In the genomic region with DNA sequence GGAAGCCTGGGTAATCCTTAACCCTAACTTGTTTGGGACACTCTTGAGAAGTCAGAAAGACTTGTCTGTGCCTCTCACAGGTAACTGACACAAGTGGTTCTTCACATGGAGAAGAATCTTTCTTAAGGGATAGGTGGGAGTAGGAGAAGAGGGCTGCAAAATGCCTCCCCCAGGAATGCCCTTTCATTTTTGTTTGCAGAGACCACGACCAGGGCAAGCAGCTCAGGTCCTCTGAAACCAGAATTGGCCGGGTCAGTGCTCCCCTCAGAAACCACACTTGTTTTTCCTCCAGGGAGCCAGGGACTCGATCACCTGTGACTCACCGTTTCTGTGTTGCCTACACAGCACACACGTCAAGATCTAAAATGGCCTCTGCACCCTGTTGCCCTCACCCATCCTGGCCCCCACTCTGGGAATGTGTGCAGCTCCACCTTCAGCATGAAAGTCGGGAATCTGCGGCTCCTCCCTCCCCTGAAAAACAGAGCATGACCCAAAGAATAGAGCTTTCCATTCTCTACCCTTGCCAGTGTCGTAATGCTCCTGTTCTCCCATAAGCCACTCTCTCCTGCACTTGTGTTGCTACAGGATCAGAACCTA, we compare ENCODE assay signal across 1 cellular context.
TF ChIP-seq lines count a peak whose summit lies in the region.

No MANE protein-coding gene starts in this region.

TF ChIP-seq in HepG2, 621 proteins besides CTCF, POLR2A, EP300 and RAD21 (continued from another document and continues in another):
- TF ChIP-seq, protein P1, sequence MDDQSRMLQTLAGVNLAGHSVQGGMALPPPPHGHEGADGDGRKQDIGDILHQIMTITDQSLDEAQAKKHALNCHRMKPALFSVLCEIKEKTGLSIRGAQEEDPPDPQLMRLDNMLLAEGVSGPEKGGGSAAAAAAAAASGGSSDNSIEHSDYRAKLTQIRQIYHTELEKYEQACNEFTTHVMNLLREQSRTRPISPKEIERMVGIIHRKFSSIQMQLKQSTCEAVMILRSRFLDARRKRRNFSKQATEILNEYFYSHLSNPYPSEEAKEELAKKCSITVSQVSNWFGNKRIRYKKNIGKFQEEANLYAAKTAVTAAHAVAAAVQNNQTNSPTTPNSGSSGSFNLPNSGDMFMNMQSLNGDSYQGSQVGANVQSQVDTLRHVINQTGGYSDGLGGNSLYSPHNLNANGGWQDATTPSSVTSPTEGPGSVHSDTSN (CRISPR knock-in tag; IDR thresholded peaks at IDR 0.05; ENCODE audit: borderline replicate concordance): 0 out of 2 replicates have a peak, but pooled peaks have one; percentile 45
- TF ChIP-seq PHF21A (CRISPR knock-in tag; IDR thresholded peaks at IDR 0.05): peak; percentile 64
- TF ChIP-seq MAFK (conservative IDR thresholded peaks at IDR 0.05 in 1 of 2, IDR thresholded peaks at IDR 0.05 in 1 of 2; ENCODE audit: low read length in 2 of 2): peak in 1 of 2 experiments; percentile 34; a peak in 2 of 4 replicates
- no peak for TF ChIP-seq ZNF317 (CRISPR knock-in tag; IDR thresholded peaks at IDR 0.05)
- no peak for TF ChIP-seq ZNF451 (CRISPR knock-in tag; IDR thresholded peaks at IDR 0.05)
- TF ChIP-seq KLF9 (CRISPR knock-in tag; IDR thresholded peaks at IDR 0.05; ENCODE audit: low read depth): 0 out of 2 replicates have a peak, but pooled peaks have one; percentile 59
- 0 out of 2 replicates have a peak, but pooled peaks have one; percentile 39 for TF ChIP-seq KDM4B (CRISPR knock-in tag; IDR thresholded peaks at IDR 0.05)
- no peak for TF ChIP-seq SRSF9 (IDR thresholded peaks at IDR 0.05; ENCODE audit: borderline replicate concordance, insufficient read depth, low read depth, low read length, poor library complexity, severe bottlenecking)
- TF ChIP-seq ZHX2 (IDR thresholded peaks at IDR 0.05; ENCODE audit: low read depth): peak; percentile 82
- TF ChIP-seq ZHX2 (CRISPR knock-in tag; IDR thresholded peaks at IDR 0.05; ENCODE audit: borderline replicate concordance): no peak
- no peak for TF ChIP-seq ZNF251 (CRISPR knock-in tag; IDR thresholded peaks at IDR 0.05)
- no peak for TF ChIP-seq ZNF660 (CRISPR knock-in tag; IDR thresholded peaks at IDR 0.05; ENCODE audit: borderline replicate concordance, low read depth)
- TF ChIP-seq ZNF383 (CRISPR knock-in tag; IDR thresholded peaks at IDR 0.05; ENCODE audit: borderline replicate concordance): no peak
- TF ChIP-seq ZBTB1 (CRISPR knock-in tag; IDR thresholded peaks at IDR 0.05; ENCODE audit: borderline replicate concordance): no peak
- TF ChIP-seq ZNF160 (CRISPR knock-in tag; IDR thresholded peaks at IDR 0.05): no peak; the same call in 1 of the 2 replicates
- TF ChIP-seq ISL2 (CRISPR knock-in tag; IDR thresholded peaks at IDR 0.05): no peak
- TF ChIP-seq THAP11 (CRISPR knock-in tag; IDR thresholded peaks at IDR 0.05): peak; percentile 39; the same call in 1 of the 2 replicates
- TF ChIP-seq HMGA1 (CRISPR knock-in tag; conservative IDR thresholded peaks at IDR 0.05): no peak
- TF ChIP-seq HOMEZ (CRISPR knock-in tag; IDR thresholded peaks at IDR 0.05; ENCODE audit: low read depth): peak; percentile 70
- no peak for TF ChIP-seq REL (CRISPR knock-in tag; conservative IDR thresholded peaks at IDR 0.05)
- peak; percentile 40; the same call in 1 of the 2 replicates for TF ChIP-seq ZNF816 (CRISPR knock-in tag; IDR thresholded peaks at IDR 0.05; ENCODE audit: borderline replicate concordance)
- no peak for TF ChIP-seq PCBP2 (optimal IDR thresholded peaks at IDR 0.05; ENCODE audit: low read depth, low read length, poor library complexity, severe bottlenecking)
- TF ChIP-seq LRRFIP1 (CRISPR knock-in tag; conservative IDR thresholded peaks at IDR 0.05): no peak
- TF ChIP-seq, protein P2, sequence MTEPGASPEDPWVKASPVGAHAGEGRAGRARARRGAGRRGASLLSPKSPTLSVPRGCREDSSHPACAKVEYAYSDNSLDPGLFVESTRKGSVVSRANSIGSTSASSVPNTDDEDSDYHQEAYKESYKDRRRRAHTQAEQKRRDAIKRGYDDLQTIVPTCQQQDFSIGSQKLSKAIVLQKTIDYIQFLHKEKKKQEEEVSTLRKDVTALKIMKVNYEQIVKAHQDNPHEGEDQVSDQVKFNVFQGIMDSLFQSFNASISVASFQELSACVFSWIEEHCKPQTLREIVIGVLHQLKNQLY (CRISPR knock-in tag; IDR thresholded peaks at IDR 0.05): peak; percentile 55; the same call in 1 of the 2 replicates
- no peak for TF ChIP-seq SETDB1 (CRISPR knock-in tag; IDR thresholded peaks at IDR 0.05; ENCODE audit: borderline replicate concordance)
- no peak for TF ChIP-seq GMEB2 (CRISPR knock-in tag; IDR thresholded peaks at IDR 0.05; ENCODE audit: low read depth)
- peak; percentile 79 for TF ChIP-seq CEBPG (CRISPR knock-in tag; IDR thresholded peaks at IDR 0.05)
- TF ChIP-seq PAXIP1 (CRISPR knock-in tag; conservative IDR thresholded peaks at IDR 0.05): peak; percentile 76
- no peak for TF ChIP-seq ZFP37 (CRISPR knock-in tag; IDR thresholded peaks at IDR 0.05; ENCODE audit: borderline replicate concordance)
- no peak for TF ChIP-seq KLF13 (CRISPR knock-in tag; IDR thresholded peaks at IDR 0.05)
- 0 out of 2 replicates have a peak, but pooled peaks have one; percentile 13 for TF ChIP-seq PPARG (CRISPR knock-in tag; conservative IDR thresholded peaks at IDR 0.05)
- TF ChIP-seq, protein P3, sequence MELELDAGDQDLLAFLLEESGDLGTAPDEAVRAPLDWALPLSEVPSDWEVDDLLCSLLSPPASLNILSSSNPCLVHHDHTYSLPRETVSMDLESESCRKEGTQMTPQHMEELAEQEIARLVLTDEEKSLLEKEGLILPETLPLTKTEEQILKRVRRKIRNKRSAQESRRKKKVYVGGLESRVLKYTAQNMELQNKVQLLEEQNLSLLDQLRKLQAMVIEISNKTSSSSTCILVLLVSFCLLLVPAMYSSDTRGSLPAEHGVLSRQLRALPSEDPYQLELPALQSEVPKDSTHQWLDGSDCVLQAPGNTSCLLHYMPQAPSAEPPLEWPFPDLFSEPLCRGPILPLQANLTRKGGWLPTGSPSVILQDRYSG (CRISPR knock-in tag; IDR thresholded peaks at IDR 0.05): no peak
- 0 out of 2 replicates have a peak, but pooled peaks have one; percentile 25 for TF ChIP-seq RFX3 (CRISPR knock-in tag; IDR thresholded peaks at IDR 0.05)
- TF ChIP-seq DNMT3B (CRISPR knock-in tag; conservative IDR thresholded peaks at IDR 0.05): peak; percentile 90; the same call in 1 of the 2 replicates
- peak; percentile 64; the same call in 1 of the 2 replicates for TF ChIP-seq MIXL1 (CRISPR knock-in tag; IDR thresholded peaks at IDR 0.05)
- no peak for TF ChIP-seq ARNTL (CRISPR knock-in tag; IDR thresholded peaks at IDR 0.05)
- no peak for TF ChIP-seq ZNF567 (CRISPR knock-in tag; IDR thresholded peaks at IDR 0.05; ENCODE audit: borderline replicate concordance)
- TF ChIP-seq ZNF879 (CRISPR knock-in tag; IDR thresholded peaks at IDR 0.05): no peak
- TF ChIP-seq ARHGAP35 (CRISPR knock-in tag; IDR thresholded peaks at IDR 0.05; ENCODE audit: borderline replicate concordance): no peak
